1 cellular context compared by ENCODE assay signal in the genomic region with DNA sequence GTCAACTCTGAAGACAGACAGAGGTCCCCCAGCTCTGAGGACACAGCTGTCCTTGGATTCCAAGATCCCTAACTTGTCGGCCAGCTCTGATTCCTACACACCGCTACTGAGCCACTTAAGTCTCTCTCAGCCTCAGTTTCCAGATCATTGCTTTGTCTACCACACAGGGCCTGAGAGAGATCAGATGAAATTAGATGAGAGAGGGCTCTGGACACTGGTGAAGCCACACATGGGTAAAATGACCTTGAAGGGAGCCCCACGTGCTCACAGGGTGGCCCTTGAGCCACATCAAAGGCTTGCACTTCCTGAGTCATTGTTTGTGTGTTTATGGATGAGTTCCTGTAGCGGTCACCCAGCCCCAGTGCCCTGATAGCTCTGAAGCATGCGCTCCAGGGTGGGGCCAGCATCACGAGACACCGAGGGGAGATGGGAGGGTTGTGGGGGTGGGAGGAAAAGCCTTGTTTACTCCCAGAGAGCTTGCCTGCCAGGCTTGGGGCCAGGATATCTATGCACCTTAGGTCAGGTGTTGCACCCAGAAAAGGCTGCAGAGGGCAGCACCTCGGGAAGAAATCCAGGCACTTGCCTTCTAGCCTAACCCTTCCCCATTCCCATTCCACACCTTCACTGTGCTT.
TF ChIP-seq lines count a peak whose summit lies in the region.

No MANE protein-coding gene starts in this region.

TF ChIP-seq in HepG2, 621 proteins besides CTCF, POLR2A, EP300 and RAD21 (continued from another document and continues in another):
- TF ChIP-seq, protein P1, sequence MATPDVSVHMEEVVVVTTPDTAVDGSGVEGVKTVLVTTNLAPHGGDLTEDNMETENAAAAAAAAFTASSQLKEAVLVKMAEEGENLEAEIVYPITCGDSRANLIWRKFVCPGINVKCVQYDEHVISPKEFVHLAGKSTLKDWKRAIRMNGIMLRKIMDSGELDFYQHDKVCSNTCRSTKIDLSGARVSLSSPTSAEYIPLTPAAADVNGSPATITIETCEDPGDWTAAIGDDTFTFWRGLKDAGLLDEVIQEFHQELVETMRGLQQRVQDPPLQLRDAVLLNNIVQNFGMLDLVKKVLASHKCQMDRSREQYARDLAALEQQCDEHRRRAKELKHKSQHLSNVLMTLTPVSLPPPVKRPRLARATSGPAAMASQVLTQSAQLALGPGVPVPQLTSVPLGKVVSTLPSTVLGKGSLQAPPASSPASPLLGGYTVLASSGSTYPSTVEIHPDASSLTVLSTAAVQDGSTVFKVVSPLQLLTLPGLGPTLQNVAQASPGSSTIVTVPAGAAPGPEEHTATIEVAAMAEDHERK (CRISPR knock-in tag; IDR thresholded peaks at IDR 0.05; ENCODE audit: low read depth): no peak
- TF ChIP-seq ZNF296 (CRISPR knock-in tag; conservative IDR thresholded peaks at IDR 0.05) (no peak), MTF1 (CRISPR knock-in tag; IDR thresholded peaks at IDR 0.05) (peak; percentile 44; the same call in 1 of the 2 replicates), SMYD3 (CRISPR knock-in tag; IDR thresholded peaks at IDR 0.05) (peak; percentile 95), DR1 (CRISPR knock-in tag; IDR thresholded peaks at IDR 0.05) (no peak), ZNF280B (CRISPR knock-in tag; IDR thresholded peaks at IDR 0.05; ENCODE audit: borderline replicate concordance) (peak; percentile 82; the same call in 1 of the 2 replicates), ZNF740 (CRISPR knock-in tag; IDR thresholded peaks at IDR 0.05) (no peak; the same call in 1 of the 2 replicates), IRF2 (CRISPR knock-in tag; IDR thresholded peaks at IDR 0.05) (peak; percentile 96), MED8 (CRISPR knock-in tag; IDR thresholded peaks at IDR 0.05; ENCODE audit: insufficient replicate concordance) (peak; percentile 95), ATAD3A (CRISPR knock-in tag; IDR thresholded peaks at IDR 0.05) (no peak), SIX1 (CRISPR knock-in tag; IDR thresholded peaks at IDR 0.05; ENCODE audit: borderline replicate concordance) (peak; percentile 58; the same call in 1 of the 2 replicates), KLF15 (CRISPR knock-in tag; IDR thresholded peaks at IDR 0.05; ENCODE audit: borderline replicate concordance) (no peak), NCOA5 (CRISPR knock-in tag; IDR thresholded peaks at IDR 0.05) (no peak), ZNF83 (CRISPR knock-in tag; IDR thresholded peaks at IDR 0.05; ENCODE audit: borderline replicate concordance) (no peak), ZNF619 (CRISPR knock-in tag; IDR thresholded peaks at IDR 0.05) (0 out of 2 replicates have a peak, but pooled peaks have one; percentile 82), RBM39 (IDR thresholded peaks at IDR 0.05; ENCODE audit: low read depth, low read length, poor library complexity, severe bottlenecking) (peak; percentile 57), NPAS2 (CRISPR knock-in tag; IDR thresholded peaks at IDR 0.05; ENCODE audit: borderline replicate concordance) (0 out of 2 replicates have a peak, but pooled peaks have one; percentile 81), ZNF484 (CRISPR knock-in tag; IDR thresholded peaks at IDR 0.05; ENCODE audit: borderline replicate concordance, low read depth) (no peak), TMF1 (CRISPR knock-in tag; IDR thresholded peaks at IDR 0.05; ENCODE audit: low read depth) (no peak), ZNF138 (CRISPR knock-in tag; IDR thresholded peaks at IDR 0.05; ENCODE audit: low read depth) (peak; percentile 66; the same call in 1 of the 2 replicates), ELF4 (CRISPR knock-in tag; IDR thresholded peaks at IDR 0.05; ENCODE audit: borderline replicate concordance) (peak; percentile 87; the same call in 1 of the 2 replicates), DNMT1 (CRISPR knock-in tag; IDR thresholded peaks at IDR 0.05) (no peak), ZNF605 (CRISPR knock-in tag; IDR thresholded peaks at IDR 0.05) (peak; percentile 99), ARNT (IDR thresholded peaks at IDR 0.05) (no peak), CBX2 (IDR thresholded peaks at IDR 0.05; ENCODE audit: low read depth, low read length) (no peak), CBX2 (CRISPR knock-in tag; IDR thresholded peaks at IDR 0.05; ENCODE audit: low read depth) (no peak; the same call in 1 of the 2 replicates), RFXAP (CRISPR knock-in tag; IDR thresholded peaks at IDR 0.05; ENCODE audit: borderline replicate concordance) (peak; percentile 87; the same call in 1 of the 2 replicates), ZNF777 (CRISPR knock-in tag; IDR thresholded peaks at IDR 0.05) (0 out of 2 replicates have a peak, but pooled peaks have one; percentile 52), ZNF598 (CRISPR knock-in tag; IDR thresholded peaks at IDR 0.05; ENCODE audit: borderline replicate concordance) (peak; percentile 84; the same call in 1 of the 2 replicates), ZNF780A (CRISPR knock-in tag; IDR thresholded peaks at IDR 0.05) (no peak), NFE2L1 (CRISPR knock-in tag; IDR thresholded peaks at IDR 0.05; ENCODE audit: borderline replicate concordance) (peak; percentile 95)
- TF ChIP-seq, protein P2, sequence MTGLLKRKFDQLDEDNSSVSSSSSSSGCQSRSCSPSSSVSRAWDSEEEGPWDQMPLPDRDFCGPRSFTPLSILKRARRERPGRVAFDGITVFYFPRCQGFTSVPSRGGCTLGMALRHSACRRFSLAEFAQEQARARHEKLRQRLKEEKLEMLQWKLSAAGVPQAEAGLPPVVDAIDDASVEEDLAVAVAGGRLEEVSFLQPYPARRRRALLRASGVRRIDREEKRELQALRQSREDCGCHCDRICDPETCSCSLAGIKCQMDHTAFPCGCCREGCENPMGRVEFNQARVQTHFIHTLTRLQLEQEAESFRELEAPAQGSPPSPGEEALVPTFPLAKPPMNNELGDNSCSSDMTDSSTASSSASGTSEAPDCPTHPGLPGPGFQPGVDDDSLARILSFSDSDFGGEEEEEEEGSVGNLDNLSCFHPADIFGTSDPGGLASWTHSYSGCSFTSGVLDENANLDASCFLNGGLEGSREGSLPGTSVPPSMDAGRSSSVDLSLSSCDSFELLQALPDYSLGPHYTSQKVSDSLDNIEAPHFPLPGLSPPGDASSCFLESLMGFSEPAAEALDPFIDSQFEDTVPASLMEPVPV (CRISPR knock-in tag; IDR thresholded peaks at IDR 0.05): peak; percentile 88; the same call in 1 of the 2 replicates
- TF ChIP-seq, protein P3, sequence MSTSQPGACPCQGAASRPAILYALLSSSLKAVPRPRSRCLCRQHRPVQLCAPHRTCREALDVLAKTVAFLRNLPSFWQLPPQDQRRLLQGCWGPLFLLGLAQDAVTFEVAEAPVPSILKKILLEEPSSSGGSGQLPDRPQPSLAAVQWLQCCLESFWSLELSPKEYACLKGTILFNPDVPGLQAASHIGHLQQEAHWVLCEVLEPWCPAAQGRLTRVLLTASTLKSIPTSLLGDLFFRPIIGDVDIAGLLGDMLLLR (CRISPR knock-in tag; IDR thresholded peaks at IDR 0.05): no peak
- TF ChIP-seq, protein P4, sequence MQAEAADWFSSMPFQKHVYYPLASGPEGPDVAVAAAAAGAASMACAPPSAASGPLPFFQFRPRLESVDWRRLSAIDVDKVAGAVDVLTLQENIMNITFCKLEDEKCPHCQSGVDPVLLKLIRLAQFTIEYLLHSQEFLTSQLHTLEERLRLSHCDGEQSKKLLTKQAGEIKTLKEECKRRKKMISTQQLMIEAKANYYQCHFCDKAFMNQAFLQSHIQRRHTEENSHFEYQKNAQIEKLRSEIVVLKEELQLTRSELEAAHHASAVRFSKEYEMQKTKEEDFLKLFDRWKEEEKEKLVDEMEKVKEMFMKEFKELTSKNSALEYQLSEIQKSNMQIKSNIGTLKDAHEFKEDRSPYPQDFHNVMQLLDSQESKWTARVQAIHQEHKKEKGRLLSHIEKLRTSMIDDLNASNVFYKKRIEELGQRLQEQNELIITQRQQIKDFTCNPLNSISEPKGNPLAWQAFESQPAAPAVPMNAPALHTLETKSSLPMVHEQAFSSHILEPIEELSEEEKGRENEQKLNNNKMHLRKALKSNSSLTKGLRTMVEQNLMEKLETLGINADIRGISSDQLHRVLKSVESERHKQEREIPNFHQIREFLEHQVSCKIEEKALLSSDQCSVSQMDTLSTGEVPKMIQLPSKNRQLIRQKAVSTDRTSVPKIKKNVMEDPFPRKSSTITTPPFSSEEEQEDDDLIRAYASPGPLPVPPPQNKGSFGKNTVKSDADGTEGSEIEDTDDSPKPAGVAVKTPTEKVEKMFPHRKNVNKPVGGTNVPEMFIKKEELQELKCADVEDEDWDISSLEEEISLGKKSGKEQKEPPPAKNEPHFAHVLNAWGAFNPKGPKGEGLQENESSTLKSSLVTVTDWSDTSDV (CRISPR knock-in tag; IDR thresholded peaks at IDR 0.05): no peak
- TF ChIP-seq, protein P5, sequence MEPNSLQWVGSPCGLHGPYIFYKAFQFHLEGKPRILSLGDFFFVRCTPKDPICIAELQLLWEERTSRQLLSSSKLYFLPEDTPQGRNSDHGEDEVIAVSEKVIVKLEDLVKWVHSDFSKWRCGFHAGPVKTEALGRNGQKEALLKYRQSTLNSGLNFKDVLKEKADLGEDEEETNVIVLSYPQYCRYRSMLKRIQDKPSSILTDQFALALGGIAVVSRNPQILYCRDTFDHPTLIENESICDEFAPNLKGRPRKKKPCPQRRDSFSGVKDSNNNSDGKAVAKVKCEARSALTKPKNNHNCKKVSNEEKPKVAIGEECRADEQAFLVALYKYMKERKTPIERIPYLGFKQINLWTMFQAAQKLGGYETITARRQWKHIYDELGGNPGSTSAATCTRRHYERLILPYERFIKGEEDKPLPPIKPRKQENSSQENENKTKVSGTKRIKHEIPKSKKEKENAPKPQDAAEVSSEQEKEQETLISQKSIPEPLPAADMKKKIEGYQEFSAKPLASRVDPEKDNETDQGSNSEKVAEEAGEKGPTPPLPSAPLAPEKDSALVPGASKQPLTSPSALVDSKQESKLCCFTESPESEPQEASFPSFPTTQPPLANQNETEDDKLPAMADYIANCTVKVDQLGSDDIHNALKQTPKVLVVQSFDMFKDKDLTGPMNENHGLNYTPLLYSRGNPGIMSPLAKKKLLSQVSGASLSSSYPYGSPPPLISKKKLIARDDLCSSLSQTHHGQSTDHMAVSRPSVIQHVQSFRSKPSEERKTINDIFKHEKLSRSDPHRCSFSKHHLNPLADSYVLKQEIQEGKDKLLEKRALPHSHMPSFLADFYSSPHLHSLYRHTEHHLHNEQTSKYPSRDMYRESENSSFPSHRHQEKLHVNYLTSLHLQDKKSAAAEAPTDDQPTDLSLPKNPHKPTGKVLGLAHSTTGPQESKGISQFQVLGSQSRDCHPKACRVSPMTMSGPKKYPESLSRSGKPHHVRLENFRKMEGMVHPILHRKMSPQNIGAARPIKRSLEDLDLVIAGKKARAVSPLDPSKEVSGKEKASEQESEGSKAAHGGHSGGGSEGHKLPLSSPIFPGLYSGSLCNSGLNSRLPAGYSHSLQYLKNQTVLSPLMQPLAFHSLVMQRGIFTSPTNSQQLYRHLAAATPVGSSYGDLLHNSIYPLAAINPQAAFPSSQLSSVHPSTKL (CRISPR knock-in tag; IDR thresholded peaks at IDR 0.05): peak; percentile 100
- TF ChIP-seq, protein P6, sequence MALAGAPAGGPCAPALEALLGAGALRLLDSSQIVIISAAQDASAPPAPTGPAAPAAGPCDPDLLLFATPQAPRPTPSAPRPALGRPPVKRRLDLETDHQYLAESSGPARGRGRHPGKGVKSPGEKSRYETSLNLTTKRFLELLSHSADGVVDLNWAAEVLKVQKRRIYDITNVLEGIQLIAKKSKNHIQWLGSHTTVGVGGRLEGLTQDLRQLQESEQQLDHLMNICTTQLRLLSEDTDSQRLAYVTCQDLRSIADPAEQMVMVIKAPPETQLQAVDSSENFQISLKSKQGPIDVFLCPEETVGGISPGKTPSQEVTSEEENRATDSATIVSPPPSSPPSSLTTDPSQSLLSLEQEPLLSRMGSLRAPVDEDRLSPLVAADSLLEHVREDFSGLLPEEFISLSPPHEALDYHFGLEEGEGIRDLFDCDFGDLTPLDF (CRISPR knock-in tag; IDR thresholded peaks at IDR 0.05): no peak
- TF ChIP-seq, protein P7, sequence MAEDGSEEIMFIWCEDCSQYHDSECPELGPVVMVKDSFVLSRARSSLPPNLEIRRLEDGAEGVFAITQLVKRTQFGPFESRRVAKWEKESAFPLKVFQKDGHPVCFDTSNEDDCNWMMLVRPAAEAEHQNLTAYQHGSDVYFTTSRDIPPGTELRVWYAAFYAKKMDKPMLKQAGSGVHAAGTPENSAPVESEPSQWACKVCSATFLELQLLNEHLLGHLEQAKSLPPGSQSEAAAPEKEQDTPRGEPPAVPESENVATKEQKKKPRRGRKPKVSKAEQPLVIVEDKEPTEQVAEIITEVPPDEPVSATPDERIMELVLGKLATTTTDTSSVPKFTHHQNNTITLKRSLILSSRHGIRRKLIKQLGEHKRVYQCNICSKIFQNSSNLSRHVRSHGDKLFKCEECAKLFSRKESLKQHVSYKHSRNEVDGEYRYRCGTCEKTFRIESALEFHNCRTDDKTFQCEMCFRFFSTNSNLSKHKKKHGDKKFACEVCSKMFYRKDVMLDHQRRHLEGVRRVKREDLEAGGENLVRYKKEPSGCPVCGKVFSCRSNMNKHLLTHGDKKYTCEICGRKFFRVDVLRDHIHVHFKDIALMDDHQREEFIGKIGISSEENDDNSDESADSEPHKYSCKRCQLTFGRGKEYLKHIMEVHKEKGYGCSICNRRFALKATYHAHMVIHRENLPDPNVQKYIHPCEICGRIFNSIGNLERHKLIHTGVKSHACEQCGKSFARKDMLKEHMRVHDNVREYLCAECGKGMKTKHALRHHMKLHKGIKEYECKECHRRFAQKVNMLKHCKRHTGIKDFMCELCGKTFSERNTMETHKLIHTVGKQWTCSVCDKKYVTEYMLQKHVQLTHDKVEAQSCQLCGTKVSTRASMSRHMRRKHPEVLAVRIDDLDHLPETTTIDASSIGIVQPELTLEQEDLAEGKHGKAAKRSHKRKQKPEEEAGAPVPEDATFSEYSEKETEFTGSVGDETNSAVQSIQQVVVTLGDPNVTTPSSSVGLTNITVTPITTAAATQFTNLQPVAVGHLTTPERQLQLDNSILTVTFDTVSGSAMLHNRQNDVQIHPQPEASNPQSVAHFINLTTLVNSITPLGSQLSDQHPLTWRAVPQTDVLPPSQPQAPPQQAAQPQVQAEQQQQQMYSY (CRISPR knock-in tag; IDR thresholded peaks at IDR 0.05): no peak
